ENCODE assay signal across 3 cellular contexts in the genomic region with DNA sequence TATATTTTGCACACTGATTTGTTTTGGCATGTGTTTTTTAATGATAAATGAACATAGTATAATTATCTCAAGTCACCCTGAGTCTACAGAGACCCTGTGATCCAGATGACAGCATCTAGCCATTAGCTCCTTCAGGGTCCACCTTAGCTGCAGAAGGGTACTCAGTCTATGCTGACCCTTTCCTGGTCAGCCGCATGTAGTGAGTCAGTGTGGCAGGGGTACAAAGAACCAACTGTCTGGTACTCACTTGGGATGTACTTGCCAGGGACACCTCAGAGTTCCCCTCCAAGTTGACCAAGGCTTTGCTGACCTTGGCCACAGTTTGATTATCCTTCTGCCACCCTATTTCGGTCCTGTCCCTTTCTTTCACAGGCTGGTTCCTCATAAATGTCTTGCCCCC.
"Had no signal": no experiment of that assay in that cellular context is flagged by ENCODE, and none has a peak within 500 bp of the region (broad histone marks: within the 10 kb centered on the region; RNA-seq: fewer than 3 reads in every experiment).

No MANE protein-coding gene starts in this region.

- DNase-seq: GDM1, GF-D8 had no signal

- H3K4me3 ChIP-seq: GM12878 had no signal

- ATAC-seq: GM12878 had no signal
